In the genomic region with DNA sequence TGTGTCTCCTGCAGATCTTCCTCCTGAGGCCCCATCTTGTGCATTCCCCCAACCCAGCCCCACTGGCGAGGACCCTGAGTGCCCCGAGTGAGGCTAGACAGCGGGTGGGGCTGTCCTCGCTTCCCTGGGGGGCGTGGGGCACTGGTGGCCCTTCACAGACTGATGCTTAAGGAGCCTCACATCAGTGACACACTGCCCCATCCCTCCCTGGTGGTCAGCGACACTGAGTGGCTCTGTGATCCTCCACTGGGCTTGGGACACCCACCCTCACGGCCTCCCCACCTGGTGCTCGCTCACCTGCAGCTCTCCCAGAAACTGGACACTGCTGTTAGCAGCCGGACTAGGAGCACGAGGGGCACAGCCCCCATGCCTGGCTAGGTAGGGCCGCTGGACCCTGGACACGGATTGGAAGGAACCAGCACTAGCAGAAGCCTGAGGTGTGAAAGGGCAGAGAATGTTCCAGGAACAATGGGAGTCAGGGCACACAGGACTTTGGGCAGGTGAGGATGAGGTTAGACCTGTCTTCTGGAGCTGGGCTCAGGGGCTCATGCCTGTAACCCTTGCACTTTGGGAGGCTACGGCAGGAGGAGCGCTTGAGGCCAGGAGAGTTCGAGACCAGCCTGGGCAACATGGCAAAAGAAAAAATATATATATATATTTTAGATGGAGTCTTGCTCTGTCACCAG, we compare ENCODE assay signal across 25 cellular contexts. TPM values are rescaled to one million over a fixed set of nuclear protein-coding genes. Genes with fewer than 3 reads are reported as not detected.
"Had no signal": no experiment of that assay in that cellular context is flagged by ENCODE, and none has a peak within 500 bp of the region (broad histone marks: within the 10 kb centered on the region; RNA-seq: fewer than 3 reads in every experiment).

No MANE protein-coding gene starts in this region.

- H3K27ac ChIP-seq: ascending aorta, coronary artery, esophagus muscularis mucosa, testis, upper lobe of right lung had no signal

- H3K9me3 Mint-ChIP-seq: activated T-cell treated with anti-CD3 and anti-CD28 coated beads, Interleukin-2, amount 50 U/mL, for 4 hours; activated T-helper 2 cell treated with anti-CD3 and anti-CD28 coated beads, Interferon-gamma antibody, Interleukin-2, Interleukin-4, amounts not matched to agents 10 μg/mL and 5 μg/mL and 100 μg/mL, durations not matched to agents 14 hours and 24 hours and 36 hours; nephron progenitor cell; stimulated activated naive B cell treated with anti-CD40 and anti-IgM and Interleukin-4, amounts not matched to agents 10 μg/mL and 1 μg/mL and 100 μg/mL, for 72 hours had no signal

- H3K4me1 Mint-ChIP-seq: T-helper 17 cell had no signal

- H3K27me3 Mint-ChIP-seq: activated naive CD8-positive, alpha-beta T cell; stimulated activated naive B cell treated with anti-CD40 and anti-IgM and Interleukin-4, amounts not matched to agents 10 μg/mL and 1 μg/mL and 100 μg/mL, for 72 hours; T-helper 17 cell had no signal

- H3K4me2 ChIP-seq: smooth muscle cell had no signal

- H3K27me3 ChIP-seq: adrenal gland, ascending aorta, esophagus muscularis mucosa, sigmoid colon, testis, upper lobe of right lung had no signal

- H3K4me3 ChIP-seq: adrenal gland, ascending aorta, coronary artery, esophagus muscularis mucosa, sigmoid colon, smooth muscle cell, testis, upper lobe of right lung had no signal

- DNase-seq: activated CD4-positive, alpha-beta T cell treated with anti-CD3 and anti-CD28 coated beads for 4 hours; activated CD4-positive, alpha-beta T cell treated with anti-CD3 and anti-CD28 coated beads, Interleukin-2, amount 50 U/mL, for 48 hours; activated CD4-positive, CD25-positive, alpha-beta regulatory T cell; activated CD8-positive, alpha-beta memory T cell treated with anti-CD3 and anti-CD28 coated beads, Interleukin-2, amount 50 U/mL, for 48 hours; activated naive CD4-positive, alpha-beta T cell; activated T-cell treated with anti-CD3 and anti-CD28 coated beads, Interleukin-2, amount 50 U/mL, for 4 hours; adrenal gland; glutamatergic neuron; hippocampal formation; left cardiac atrium; nephron progenitor cell; sigmoid colon; stimulated activated CD4-positive, alpha-beta T cell treated with anti-CD3 and anti-CD28 coated beads, Interleukin-15, amount 100 ng/mL, for 24 hours; stimulated activated naive B cell treated with anti-CD40 and anti-IgM and Interleukin-4, amounts not matched to agents 10 μg/mL and 1 μg/mL and 100 μg/mL, for 72 hours; T-helper 17 cell; testis; upper lobe of right lung had no signal

- H3K9me3 ChIP-seq: adrenal gland, ascending aorta, esophagus muscularis mucosa, sigmoid colon, testis, upper lobe of right lung had no signal

- H3K4me3 Mint-ChIP-seq: activated naive CD8-positive, alpha-beta T cell; activated T-cell treated with anti-CD3 and anti-CD28 coated beads, Interleukin-2, amount 50 U/mL, for 4 hours; nephron progenitor cell; stimulated activated naive B cell treated with anti-CD40 and anti-IgM and Interleukin-4, amounts not matched to agents 10 μg/mL and 1 μg/mL and 100 μg/mL, for 72 hours; T-helper 17 cell had no signal

- FAIRE-seq: frontal cortex, islet of Langerhans had no signal

- H3K27ac Mint-ChIP-seq: activated naive CD8-positive, alpha-beta T cell; activated T-helper 2 cell treated with anti-CD3 and anti-CD28 coated beads, Interferon-gamma antibody, Interleukin-2, Interleukin-4, amounts not matched to agents 10 μg/mL and 5 μg/mL and 100 μg/mL, durations not matched to agents 14 hours and 24 hours and 36 hours; nephron progenitor cell; stimulated activated naive B cell treated with anti-CD40 and anti-IgM and Interleukin-4, amounts not matched to agents 10 μg/mL and 1 μg/mL and 100 μg/mL, for 72 hours; T-helper 17 cell had no signal

- H3K36me3 Mint-ChIP-seq: activated naive CD8-positive, alpha-beta T cell had no signal

RNA-seq across cellular contexts. Expression of gene TXNRD2, which starts 23.2 kb away (rescaled TPM):
- total RNA-seq: smooth muscle cell had no signal
